14 cellular contexts compared by ENCODE assay signal in the genomic region with DNA sequence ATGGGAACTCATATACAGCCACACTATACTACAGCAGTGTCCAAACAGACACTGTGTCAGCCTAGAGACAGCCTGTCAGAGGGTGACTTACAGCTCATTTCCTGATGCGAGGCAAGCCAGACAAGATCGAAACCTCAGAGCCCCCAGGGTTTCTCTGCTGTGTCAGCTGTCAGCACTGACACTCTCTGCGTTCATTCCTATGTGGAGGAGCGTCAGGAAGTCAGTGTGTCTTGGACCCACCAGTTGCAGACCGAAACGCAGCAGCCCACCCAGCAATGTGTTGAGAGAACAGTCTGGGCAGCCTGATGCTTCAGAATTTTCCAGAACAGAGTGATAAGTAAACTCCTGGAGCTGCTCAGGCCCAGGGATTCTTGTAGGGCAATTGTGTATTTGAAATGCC. TPM values are rescaled to one million over a fixed set of nuclear protein-coding genes. Genes with fewer than 3 reads are reported as not detected.
A peak's percentile ranks its signal among the peaks of the same experiment; 100 is the strongest.
DNase-seq lines count a peak whose midpoint lies in the region; ATAC-seq and TF ChIP-seq lines count a peak whose summit lies in the region.
"Had no signal": no experiment of that assay in that cellular context is flagged by ENCODE, and none has a peak within 500 bp of the region (broad histone marks: within the 10 kb centered on the region; RNA-seq: fewer than 3 reads in every experiment).

No MANE protein-coding gene starts in this region.

- no peak for TF ChIP-seq POLR2A in testis (IDR thresholded peaks at IDR 0.05)

- H3K4me2 ChIP-seq in smooth muscle cell (peak overlapping the region; percentile 63), hepatocyte (no peak overlapping the region)

- TF ChIP-seq CTCF in smooth muscle cell (IDR thresholded peaks at IDR 0.05; ENCODE audit: borderline replicate concordance, insufficient read depth, poor library complexity, severe bottlenecking): no peak
- TF ChIP-seq CTCF in hepatocyte (IDR thresholded peaks at IDR 0.05; ENCODE audit: poor library complexity): no peak
- no peak for TF ChIP-seq CTCF in testis (IDR thresholded peaks at IDR 0.05)

- CTCF ChIA-PET in HEK293T (lab: Yijun Ruan, JAX): no interaction called here

- in situ Hi-C loops in SK-MEL-5 (cut with HindIII; ENCODE audit: low pct_unique_long_range_greater_than_20kb, low sequenced_read_pairs): loop anchor here (25.0 kb wide), 1 partner anchor 236 kb away; no protein-coding TSS in a partner anchor

- DNase-seq in HEK293T (ENCODE audit: extremely low spot score): no peak
- DNase-seq in SK-MEL-5 (ENCODE audit: low read depth, low spot score): peak; percentile 52
- peak; percentile 14 for DNase-seq in activated T-helper 2 cell treated with anti-CD3 and anti-CD28 coated beads, Interferon-gamma antibody, Interleukin-2, Interleukin-4, amounts not matched to agents 10 μg/mL and 5 μg/mL and 100 μg/mL, durations not matched to agents 14 hours and 24 hours and 36 hours (ENCODE audit: low spot score)
- DNase-seq in smooth muscle cell (lab: John Stamatoyannopoulos, UW; ENCODE audit: unreplicated experiment): no peak
- DNase-seq in hepatocyte (ENCODE audit: low spot score): no peak
- no peak for DNase-seq in testis
- DNase-seq: DMS53, erythroblast, immature natural killer cell, thyroid gland had no signal

- H3K79me2 ChIP-seq in smooth muscle cell (ENCODE audit: low read depth) (no peaks in the 10 kb centered on the region), hepatocyte (no peaks in the 10 kb centered on the region)

- H4K20me1 ChIP-seq in smooth muscle cell (ENCODE audit: low read depth) (no peaks in the 10 kb centered on the region), hepatocyte (ENCODE audit: insufficient read depth, poor library complexity, severe bottlenecking) (no peaks in the 10 kb centered on the region)

- H3K4me3 Mint-ChIP-seq in activated T-helper 2 cell treated with anti-CD3 and anti-CD28 coated beads, Interferon-gamma antibody, Interleukin-2, Interleukin-4, amounts not matched to agents 10 μg/mL and 5 μg/mL and 100 μg/mL, durations not matched to agents 14 hours and 24 hours and 36 hours (ENCODE audit: low read depth): peak overlapping the region; percentile 41
- H3K4me3 Mint-ChIP-seq: immature natural killer cell; natural killer cell treated with Interleukin-12 subunit alpha and Interleukin-12 subunit beta and Interleukin-15 and Interleukin-18, amount 100 ng/mL, for 72 hours had no signal

- H2AFZ ChIP-seq in smooth muscle cell (ENCODE audit: low read depth) (peak overlapping the region; percentile 84), hepatocyte (no peak overlapping the region)

- H3K27me3 ChIP-seq in smooth muscle cell (ENCODE audit: low read depth): no peaks in the 10 kb centered on the region
- peaks cover 16% of the 10 kb centered on the region for H3K27me3 ChIP-seq in hepatocyte
- no peaks in the 10 kb centered on the region for H3K27me3 ChIP-seq in testis
- H3K27me3 ChIP-seq: thyroid gland had no signal

- H3K27me3 Mint-ChIP-seq in activated T-helper 2 cell treated with anti-CD3 and anti-CD28 coated beads, Interferon-gamma antibody, Interleukin-2, Interleukin-4, amounts not matched to agents 10 μg/mL and 5 μg/mL and 100 μg/mL, durations not matched to agents 14 hours and 24 hours and 36 hours (ENCODE audit: low read depth): peaks cover 16% of the 10 kb centered on the region

- H3K4me3 ChIP-seq in smooth muscle cell (no peak overlapping the region), hepatocyte (no peak overlapping the region), testis (no peak overlapping the region)
- H3K4me3 ChIP-seq: thyroid gland had no signal

- H3K9me3 ChIP-seq in smooth muscle cell (replicated peaks; ENCODE audit: low read depth) (no peaks in the 10 kb centered on the region), hepatocyte (ENCODE audit: low read depth) (no peaks in the 10 kb centered on the region), testis (no peaks in the 10 kb centered on the region)
- H3K9me3 ChIP-seq: thyroid gland had no signal

- peaks cover 8% of the 10 kb centered on the region for H3F3A ChIP-seq in smooth muscle cell (ENCODE audit: low read depth)

- H3K36me3 ChIP-seq in smooth muscle cell (ENCODE audit: low read depth) (no peaks in the 10 kb centered on the region), hepatocyte (replicated peaks; ENCODE audit: insufficient read depth, low read depth) (no peaks in the 10 kb centered on the region), testis (ENCODE audit: low read depth, missing control alignments) (no peaks in the 10 kb centered on the region)
- H3K36me3 ChIP-seq: thyroid gland had no signal

- H3K27ac ChIP-seq in smooth muscle cell (ENCODE audit: low read depth) (peak overlapping the region; percentile 67), hepatocyte (no peak overlapping the region), testis (no peak overlapping the region)
- H3K27ac ChIP-seq: thyroid gland had no signal

- intact Hi-C loops in activated T-helper 2 cell treated with anti-CD3 and anti-CD28 coated beads, Interferon-gamma antibody, Interleukin-2, Interleukin-4, amounts not matched to agents 10 μg/mL and 5 μg/mL and 100 μg/mL, durations not matched to agents 14 hours and 24 hours and 36 hours (cut with micrococcal nuclease): no loop called here
- intact Hi-C loops in testis (cut with DNase I; ENCODE audit: low total_unique reads): no loop called here

- no peak for ATAC-seq in HG03469 (IDR thresholded peaks at IDR 0.05; ENCODE audit: unreplicated experiment)
- no peak for ATAC-seq in GM18873 (IDR thresholded peaks at IDR 0.05; ENCODE audit: low FRiP score, unreplicated experiment)

- POLR2A ChIA-PET in HEK293T (lab: Yijun Ruan, JAX): interaction anchor here (1.3 kb wide), 1 partner anchor 20 kb away, joined by 4 read pairs; no protein-coding TSS in a partner anchor

- H3K36me3 Mint-ChIP-seq in activated T-helper 2 cell treated with anti-CD3 and anti-CD28 coated beads, Interferon-gamma antibody, Interleukin-2, Interleukin-4, amounts not matched to agents 10 μg/mL and 5 μg/mL and 100 μg/mL, durations not matched to agents 14 hours and 24 hours and 36 hours (ENCODE audit: low read depth): no peaks in the 10 kb centered on the region
- H3K36me3 Mint-ChIP-seq: immature natural killer cell; natural killer cell treated with Interleukin-12 subunit alpha and Interleukin-12 subunit beta and Interleukin-15 and Interleukin-18, amount 100 ng/mL, for 72 hours had no signal

- no peak overlapping the region for H3K9ac ChIP-seq in smooth muscle cell (ENCODE audit: low read depth)

- H3K9me3 Mint-ChIP-seq in activated T-helper 2 cell treated with anti-CD3 and anti-CD28 coated beads, Interferon-gamma antibody, Interleukin-2, Interleukin-4, amounts not matched to agents 10 μg/mL and 5 μg/mL and 100 μg/mL, durations not matched to agents 14 hours and 24 hours and 36 hours: no peaks in the 10 kb centered on the region
- H3K9me3 Mint-ChIP-seq: natural killer cell treated with Interleukin-12 subunit alpha and Interleukin-12 subunit beta and Interleukin-15 and Interleukin-18, amount 100 ng/mL, for 72 hours had no signal

- peaks cover 18% of the 10 kb centered on the region for H3K4me1 Mint-ChIP-seq in activated T-helper 2 cell treated with anti-CD3 and anti-CD28 coated beads, Interferon-gamma antibody, Interleukin-2, Interleukin-4, amounts not matched to agents 10 μg/mL and 5 μg/mL and 100 μg/mL, durations not matched to agents 14 hours and 24 hours and 36 hours (ENCODE audit: low read depth)
- H3K4me1 Mint-ChIP-seq: immature natural killer cell had no signal

- no peaks in the 10 kb centered on the region for H3K9me2 ChIP-seq in hepatocyte (replicated peaks; ENCODE audit: insufficient read depth)

- H3K4me1 ChIP-seq in smooth muscle cell (ENCODE audit: low read depth): peaks cover 24% of the 10 kb centered on the region
- H3K4me1 ChIP-seq in hepatocyte (ENCODE audit: insufficient read depth): no peaks in the 10 kb centered on the region
- no peaks in the 10 kb centered on the region for H3K4me1 ChIP-seq in testis
- H3K4me1 ChIP-seq: thyroid gland had no signal

- 8% methylated on average over 6 of the region's 6 CpGs for WGBS in smooth muscle cell (ENCODE audit: low lambda C conversion rate)
- 45% methylated on average over 6 of the region's 6 CpGs for WGBS in hepatocyte (ENCODE audit: low lambda C conversion rate, missing lambda C conversion rate)
- whole genome bisulfite sequencing in testis, 2 donors: 37 to 48% methylated on average over 6 of the region's 6 CpGs

- H3K27ac Mint-ChIP-seq in activated T-helper 2 cell treated with anti-CD3 and anti-CD28 coated beads, Interferon-gamma antibody, Interleukin-2, Interleukin-4, amounts not matched to agents 10 μg/mL and 5 μg/mL and 100 μg/mL, durations not matched to agents 14 hours and 24 hours and 36 hours: peak overlapping the region; percentile 60
- H3K27ac Mint-ChIP-seq: immature natural killer cell; natural killer cell treated with Interleukin-12 subunit alpha and Interleukin-12 subunit beta and Interleukin-15 and Interleukin-18, amount 100 ng/mL, for 72 hours had no signal

TF ChIP-seq in HEK293T, 16 proteins besides CTCF, POLR2A, EP300 and RAD21 (continues in another document):
- no peak for TF ChIP-seq ELF4 (IDR thresholded peaks at IDR 0.05)

RNA-seq across cellular contexts. Expression of a gene that starts 20.6 kb away (rescaled TPM):
- 1.9 and 3.7 TPM in 2 replicates for total RNA-seq in SK-MEL-5 (2014; rRNA removed; shearing (Covaris generic))
- 5.7 and 7.6 TPM in 2 replicates for polyA plus RNA-seq in SK-MEL-5 (2015; cell fraction: cytosol; rRNA removed)
- polyA plus RNA-seq in SK-MEL-5 (2015; cell fraction: nucleus; rRNA removed): 6.3 and 11.3 TPM in 2 replicates
- total RNA-seq in activated T-helper 2 cell treated with anti-CD3 and anti-CD28 coated beads, Interferon-gamma antibody, Interleukin-2, Interleukin-4, amounts not matched to agents 10 μg/mL and 5 μg/mL and 100 μg/mL, durations not matched to agents 14 hours and 24 hours and 36 hours: 1.1 and 1.3 TPM in 2 replicates
- total RNA-seq in smooth muscle cell: 0.49 and 2.5 TPM in 2 replicates
- polyA plus RNA-seq in smooth muscle cell: 1.3 and 1.7 TPM in 2 replicates
- 0.24 and 0.37 TPM in 2 replicates for total RNA-seq in hepatocyte
- 0.71 TPM in 1 of 2 replicates, not detected in the other for polyA plus RNA-seq in hepatocyte
- 1 to 10 TPM; 5.0 to 6.1 TPM for total RNA-seq in testis
- polyA plus RNA-seq in testis (ENCODE audit: insufficient read depth, low read depth, low replicate concordance): 100 TPM

RNA-seq across cellular contexts. Expression of a gene that starts 29.0 kb away (rescaled TPM):
- not detected in 2 replicates for total RNA-seq in SK-MEL-5 (2014; rRNA removed; shearing (Covaris generic))
- not detected in 2 replicates for polyA plus RNA-seq in SK-MEL-5 (2015; cell fraction: cytosol; rRNA removed)
- not detected in 2 replicates for polyA plus RNA-seq in SK-MEL-5 (2015; cell fraction: nucleus; rRNA removed)
- not detected in 2 replicates for total RNA-seq in activated T-helper 2 cell treated with anti-CD3 and anti-CD28 coated beads, Interferon-gamma antibody, Interleukin-2, Interleukin-4, amounts not matched to agents 10 μg/mL and 5 μg/mL and 100 μg/mL, durations not matched to agents 14 hours and 24 hours and 36 hours
- total RNA-seq in smooth muscle cell (not detected in 2 replicates), hepatocyte (not detected in 2 replicates), testis (10 to 100 TPM; 21.7 to 64.7 TPM)
- polyA plus RNA-seq in smooth muscle cell (not detected in 2 replicates), hepatocyte (not detected in 2 replicates), testis (ENCODE audit: insufficient read depth, low read depth, low replicate concordance) (58.9 TPM)
- total RNA-seq: MCF 10A; natural killer cell treated with Interleukin-12 subunit alpha and Interleukin-12 subunit beta and Interleukin-15 and Interleukin-18, amount 100 ng/mL, for 72 hours had no signal
- polyA plus RNA-seq: immature natural killer cell had no signal

Comparison
In these comparisons a context has a peak if more than half of its experiments do, and no peak if none do; other contexts are left out.
1. DNase-seq: peak in SK-MEL-5 (single experiment) and activated T-helper 2 cell treated with anti-CD3 and anti-CD28 coated beads, Interferon-gamma antibody, Interleukin-2, Interleukin-4, amounts not matched to agents 10 μg/mL and 5 μg/mL and 100 μg/mL, durations not matched to agents 14 hours and 24 hours and 36 hours (single experiment); none in HEK293T (single experiment), smooth muscle cell (single experiment), hepatocyte (single experiment) and testis (single experiment).
2. RNA of a gene that starts 29.0 kb away (total RNA-seq): 21.7 to 64.7 TPM in testis; not detected in SK-MEL-5, not detected in activated T-helper 2 cell treated with anti-CD3 and anti-CD28 coated beads, Interferon-gamma antibody, Interleukin-2, Interleukin-4, amounts not matched to agents 10 μg/mL and 5 μg/mL and 100 μg/mL, durations not matched to agents 14 hours and 24 hours and 36 hours, not detected in smooth muscle cell and not detected in hepatocyte; every median in the first group is over 10 times any median in the second.